ENCODE assay signal across 8 cellular contexts in genomic region chr12:111445311-111446043, GRCh38. TPM values are rescaled to one million over a fixed set of nuclear protein-coding genes. Genes with fewer than 3 reads are reported as not detected.
DNase-seq lines count a peak whose midpoint lies in the region; ATAC-seq and TF ChIP-seq lines count a peak whose summit lies in the region.

No MANE protein-coding gene starts in this region.

- H2AFZ ChIP-seq in neuronal stem cell (ENCODE audit: low read length): no peak overlapping the region

- H3K4ac ChIP-seq in neuronal stem cell (ENCODE audit: low read length): no peak overlapping the region

- ATAC-seq in GM18502 (IDR thresholded peaks at IDR 0.05; ENCODE audit: poor library complexity, unreplicated experiment): peak; percentile 16
- peak; percentile 7 for ATAC-seq in HG03378 (IDR thresholded peaks at IDR 0.05; ENCODE audit: unreplicated experiment)
- ATAC-seq in HG03571 (IDR thresholded peaks at IDR 0.05; ENCODE audit: unreplicated experiment): no peak
- no peak for ATAC-seq in GM19452 (IDR thresholded peaks at IDR 0.05; ENCODE audit: unreplicated experiment)

- no peak for TF ChIP-seq POLR2A in erythroblast (IDR thresholded peaks at IDR 0.05; ENCODE audit: low read length)

- DNase-seq in dermis blood vessel endothelial cell (peak; percentile 66), neuronal stem cell (ENCODE audit: low spot score) (no peak), NCI-H1105 treated with DMSO at 0.1 percent for 48 hours (lab: John Stamatoyannopoulos, UW) (no peak), erythroblast (lab: John Stamatoyannopoulos, UW) (no peak)

- H2BK120ac ChIP-seq in neuronal stem cell (ENCODE audit: low read depth, low read length): no peak overlapping the region

- H2AK5ac ChIP-seq in neuronal stem cell (ENCODE audit: low read depth, low read length): no peak overlapping the region

- peak overlapping the region; percentile 24 for H3K27ac ChIP-seq in neuronal stem cell (replicated peaks; ENCODE audit: low read length)

- no peak overlapping the region for H4K8ac ChIP-seq in neuronal stem cell (ENCODE audit: low read depth, low read length)

- no peaks in the 10 kb centered on the region for H3K27me3 ChIP-seq in neuronal stem cell (ENCODE audit: control insufficient read depth in 3 of 3, insufficient read depth in 3 of 3, low read depth in 1 of 3, low read length in 3 of 3)

- no peak overlapping the region for H2BK15ac ChIP-seq in neuronal stem cell (ENCODE audit: low read length)

- no peaks in the 10 kb centered on the region for H3K9me3 ChIP-seq in neuronal stem cell (replicated peaks in 1 of 2; ENCODE audit: control insufficient read depth in 2 of 2, insufficient read depth in 1 of 2, low read depth in 1 of 2, low read length in 2 of 2)

- no peak overlapping the region for H4K91ac ChIP-seq in neuronal stem cell (ENCODE audit: low read depth, low read length, poor library complexity)

- peaks cover 31 to 90% of the 10 kb centered on the region in 2 donors for H3K36me3 ChIP-seq in neuronal stem cell (replicated peaks in 1 of 2; ENCODE audit: control insufficient read depth in 2 of 2, insufficient read depth in 2 of 2, low read length in 2 of 2)

- no peak overlapping the region for H3K4me2 ChIP-seq in neuronal stem cell (ENCODE audit: insufficient read depth, low read length, poor library complexity, severe bottlenecking)

- H2BK5ac ChIP-seq in neuronal stem cell (ENCODE audit: low read length): peak overlapping the region; percentile 11

- H3K18ac ChIP-seq in neuronal stem cell (ENCODE audit: low read length): peak overlapping the region; percentile 15

- H3K9ac ChIP-seq in neuronal stem cell (ENCODE audit: low read depth, low read length, poor library complexity): peak overlapping the region; percentile 46

- peaks cover 5% of the 10 kb centered on the region in 2 donors for H3K4me1 ChIP-seq in neuronal stem cell (ENCODE audit: control insufficient read depth in 2 of 2, insufficient read depth in 1 of 2, low read depth in 1 of 2, low read length in 2 of 2)

- peaks cover 4% of the 10 kb centered on the region for H3K79me1 ChIP-seq in neuronal stem cell (ENCODE audit: low read depth, low read length)

- H2BK12ac ChIP-seq in neuronal stem cell (ENCODE audit: low read length): no peak overlapping the region

- no peak overlapping the region for H3K14ac ChIP-seq in neuronal stem cell (ENCODE audit: low read length)

- no CpG with 5 or more reads among the region's 7 CpGs for WGBS in neuronal stem cell (ENCODE audit: extremely low coverage in 2 of 2, insufficient read length in 2 of 2, insufficient replicate concordance in 1 of 2), 2 donors

- H3K23ac ChIP-seq in neuronal stem cell (ENCODE audit: low read depth, low read length, poor library complexity): peak overlapping the region; percentile 16

- H3K4me3 ChIP-seq in neuronal stem cell (ENCODE audit: low read length in 2 of 2): no peak overlapping the region

RNA-seq across cellular contexts. Expression of gene SH2B3, which starts 39.8 kb away (rescaled TPM):
- total RNA-seq in dermis blood vessel endothelial cell: 93.6 and 111 TPM in 2 replicates
- polyA plus RNA-seq in neuronal stem cell (2013, experiment 1 of 2): 6.5 TPM
- polyA plus RNA-seq in neuronal stem cell (2013, experiment 2 of 2): 6.3 TPM

Comparison
In these comparisons a context has a peak if more than half of its experiments do, and no peak if none do; other contexts are left out.
1. ATAC-seq: peak in GM18502 (single experiment) and HG03378 (single experiment); none in HG03571 (single experiment) and GM19452 (single experiment).